Comparison of ENCODE assay signal across 8 cellular contexts in genomic region chr6:27608916-27609883, GRCh38.
DNase-seq lines count a peak whose midpoint lies in the region; ATAC-seq and TF ChIP-seq lines count a peak whose summit lies in the region.

No MANE protein-coding gene starts in this region.

- DNase-seq in BJ (ENCODE audit: low read depth): no peak
- DNase-seq in H4 (ENCODE audit: low spot score): peak; percentile 77
- DNase-seq in RPMI7951 (ENCODE audit: low read depth): peak; percentile 80
- peak; percentile 65 for DNase-seq in fibroblast of the conjunctiva (ENCODE audit: low read depth)
- no peak for DNase-seq in NCI-H774 (lab: John Stamatoyannopoulos, UW)

- ATAC-seq in GM19452 (IDR thresholded peaks at IDR 0.05; ENCODE audit: unreplicated experiment): no peak
- no peak for ATAC-seq in HG03469 (IDR thresholded peaks at IDR 0.05; ENCODE audit: unreplicated experiment)
- ATAC-seq in HG02981 (IDR thresholded peaks at IDR 0.05; ENCODE audit: unreplicated experiment): no peak

- POLR2A ChIA-PET in BJ (lab: Charles Lee): no interaction called here

- no peak overlapping the region for H3K4me3 ChIP-seq in BJ (ENCODE audit: low read depth, low read length)

- H3K36me3 ChIP-seq in BJ (ENCODE audit: control insufficient read depth, insufficient read depth, low read length): no peaks in the 10 kb centered on the region

- CTCF ChIA-PET in BJ (lab: Yijun Ruan, JAX): interaction anchor here (0.9 to 1.7 kb wide), 7 partner anchors 10 to 106 kb away, joined by 3 to 12 read pairs (median 3); no protein-coding TSS in a partner anchor

- peak; percentile 76 for TF ChIP-seq CTCF in BJ (IDR thresholded peaks at IDR 0.05; ENCODE audit: insufficient read depth, low read depth, low read length)

- H3K27me3 ChIP-seq in BJ (ENCODE audit: control insufficient read depth, insufficient read depth, low read length): no peaks in the 10 kb centered on the region

Comparison
In these comparisons a context has a peak if more than half of its experiments do, and no peak if none do; other contexts are left out.
1. DNase-seq: peak in H4 (single experiment), RPMI7951 (single experiment) and fibroblast of the conjunctiva (single experiment); none in BJ (single experiment) and NCI-H774 (single experiment).